9 cellular contexts compared by ENCODE assay signal in the genomic region with DNA sequence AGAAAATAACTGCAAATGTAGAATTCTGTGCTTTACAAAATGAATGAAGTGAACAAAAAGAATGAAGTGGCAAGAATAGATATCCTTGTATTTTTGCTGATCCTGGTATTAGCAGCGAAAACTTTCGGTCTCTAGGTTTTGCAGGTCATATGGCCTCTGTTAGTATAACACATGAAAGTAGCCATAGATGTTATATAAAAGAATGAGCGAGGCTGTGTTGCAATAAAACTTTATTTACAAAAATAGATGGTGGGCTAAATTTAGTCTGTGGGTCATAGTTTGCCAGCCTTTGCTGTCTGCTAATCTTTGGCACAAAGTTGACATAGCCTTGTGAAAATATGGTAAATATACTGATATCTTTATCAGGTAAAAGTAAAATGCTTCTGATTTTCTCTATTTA.
"Had no signal": no experiment of that assay in that cellular context is flagged by ENCODE, and none has a peak within 500 bp of the region (broad histone marks: within the 10 kb centered on the region; RNA-seq: fewer than 3 reads in every experiment).

No MANE protein-coding gene starts in this region.

- H3K4me3 ChIP-seq: GM23248, HAP-1 had no signal

- H3K9me3 ChIP-seq: HAP-1 had no signal

- H2AFZ ChIP-seq: GM23248 had no signal

- FAIRE-seq: HTR-8/SVneo had no signal

- ATAC-seq: HCT116 had no signal

- H3K4me2 ChIP-seq: KMS-11 had no signal

- H3K4me1 ChIP-seq: HAP-1 had no signal

- H3K27ac ChIP-seq: GM23248, KMS-11 had no signal

- DNase-seq: GM23248, GOT3, H7, IMR-90, KBM-7 had no signal

- H3K9ac ChIP-seq: GM23248, KMS-11 had no signal
